Comparison of ENCODE assay signal across 20 cellular contexts in genomic region chr7:139758388-139758787, GRCh38. TPM values are rescaled to one million over a fixed set of nuclear protein-coding genes. Genes with fewer than 3 reads are reported as not detected.
DNase-seq lines count a peak whose midpoint lies in the region; ATAC-seq and TF ChIP-seq lines count a peak whose summit lies in the region.
"Had no signal": no experiment of that assay in that cellular context is flagged by ENCODE, and none has a peak within 500 bp of the region (broad histone marks: within the 10 kb centered on the region; RNA-seq: fewer than 3 reads in every experiment).

No MANE protein-coding gene starts in this region.

- H3K4me3 ChIP-seq in parathyroid adenoma (ENCODE audit: low read depth, low read length) (no peak overlapping the region), HAP-1 (no peak overlapping the region), right cardiac atrium (ENCODE audit: low read length) (no peak overlapping the region)
- H3K4me3 ChIP-seq: adrenal gland, neural progenitor cell had no signal

- TF ChIP-seq CTCF in chondrocyte (IDR thresholded peaks at IDR 0.05) (no peak), parathyroid adenoma (IDR thresholded peaks at IDR 0.05) (no peak)

- peaks cover 66% of the 10 kb centered on the region for H3K79me2 ChIP-seq in parathyroid adenoma

- no peaks in the 10 kb centered on the region for H3K9me3 Mint-ChIP-seq in chondrocyte (ENCODE audit: low read depth)
- H3K9me3 Mint-ChIP-seq: CD4-positive, CD25-positive, alpha-beta regulatory T cell had no signal

- H3K4me3 Mint-ChIP-seq in chondrocyte (ENCODE audit: unreplicated experiment): no peak overlapping the region
- H3K4me3 Mint-ChIP-seq: CD4-positive, CD25-positive, alpha-beta regulatory T cell; neural progenitor cell had no signal

- no peak overlapping the region for H3K9ac ChIP-seq in parathyroid adenoma
- H3K9ac ChIP-seq: neural progenitor cell, SK-N-SH had no signal

- H3K4me1 ChIP-seq in parathyroid adenoma: no peaks in the 10 kb centered on the region
- peaks cover 3% of the 10 kb centered on the region; the same call in 1 of the 2 replicates for H3K4me1 ChIP-seq in HAP-1
- peaks cover 25% of the 10 kb centered on the region for H3K4me1 ChIP-seq in right cardiac atrium (ENCODE audit: control insufficient read depth, insufficient read depth, low read length)

- intact Hi-C loops in right cardiac atrium (cut with DNase I): no loop called here

- H3K36me3 ChIP-seq in parathyroid adenoma (ENCODE audit: control insufficient read depth, insufficient read depth, low read length) (no peaks in the 10 kb centered on the region), HAP-1 (replicated peaks) (no peaks in the 10 kb centered on the region)
- H3K36me3 ChIP-seq: adrenal gland, neural progenitor cell had no signal

- peak overlapping the region; percentile 35 for H2AFZ ChIP-seq in parathyroid adenoma
- H2AFZ ChIP-seq: neural progenitor cell had no signal

- H3K27ac ChIP-seq in parathyroid adenoma (no peak overlapping the region), right cardiac atrium (ENCODE audit: low read length) (no peak overlapping the region)
- H3K27ac ChIP-seq: adrenal gland, neural progenitor cell had no signal

- H3K36me3 Mint-ChIP-seq in chondrocyte (ENCODE audit: low read depth): peaks cover 4% of the 10 kb centered on the region

- H3K27me3 Mint-ChIP-seq in chondrocyte (ENCODE audit: low read depth): no peaks in the 10 kb centered on the region
- H3K27me3 Mint-ChIP-seq: CD4-positive, CD25-positive, alpha-beta regulatory T cell had no signal

- peaks cover 87% of the 10 kb centered on the region for H3K4me1 Mint-ChIP-seq in chondrocyte (ENCODE audit: low read depth)

- H3K9me3 ChIP-seq in parathyroid adenoma (ENCODE audit: control insufficient read depth, low read length) (no peaks in the 10 kb centered on the region), HAP-1 (no peaks in the 10 kb centered on the region), right cardiac atrium (ENCODE audit: control insufficient read depth, low read length) (no peaks in the 10 kb centered on the region)
- H3K9me3 ChIP-seq: adrenal gland, SK-N-SH had no signal

- peak overlapping the region; percentile 84 for H3K27ac Mint-ChIP-seq in chondrocyte (ENCODE audit: unreplicated experiment)
- H3K27ac Mint-ChIP-seq: neural progenitor cell had no signal

- H3K27me3 ChIP-seq in parathyroid adenoma (ENCODE audit: control insufficient read depth, insufficient read depth, low read length) (no peaks in the 10 kb centered on the region), HAP-1 (ENCODE audit: low read depth) (no peaks in the 10 kb centered on the region), right cardiac atrium (ENCODE audit: control insufficient read depth, insufficient read depth) (no peaks in the 10 kb centered on the region)
- H3K27me3 ChIP-seq: adrenal gland, neural progenitor cell had no signal

- in situ Hi-C loops in HAP-1 (cut with MboI; ENCODE audit: low sequenced_read_pairs): no loop called here

- DNase-seq in NCI-H526 (lab: John Stamatoyannopoulos, UW): peak; percentile 59 to 82
- no peak for DNase-seq in NCI-H526 treated with DMSO at 0.1 percent for 48 hours (lab: John Stamatoyannopoulos, UW)
- peak; percentile 60 for DNase-seq in NCI-H146 treated with DMSO at 0.1 percent for 48 hours (lab: John Stamatoyannopoulos, UW; ENCODE audit: unreplicated experiment)
- no peak for DNase-seq in chondrocyte (ENCODE audit: low spot score)
- DNase-seq in HAP-1 (ENCODE audit: low spot score in 2 of 2): no peak
- DNase-seq in right cardiac atrium: no peak
- DNase-seq in COR-L47 (lab: John Stamatoyannopoulos, UW): no peak
- DNase-seq: activated effector memory CD4-positive, alpha-beta T cell treated with Interleukin-2 at 50 U/mL for 16 hours; adrenal gland; CD4-positive, CD25-positive, alpha-beta regulatory T cell; DMS153; erythroblast; left cardiac atrium; NCI-H2081; SK-N-SH; stimulated activated CD4-positive, alpha-beta T cell treated with anti-CD3 and anti-CD28 coated beads, Interleukin-15, amount 100 ng/mL, for 24 hours; T-helper 9 cell had no signal

- WGBS in right cardiac atrium: 94% methylated on average over 8 of the region's 8 CpGs

- no peak for ATAC-seq in right cardiac atrium
- ATAC-seq: left cardiac atrium, Panc1 had no signal

- no peak overlapping the region for H3K4me2 ChIP-seq in parathyroid adenoma (ENCODE audit: low read length)
- H3K4me2 ChIP-seq: neural progenitor cell, SK-N-SH had no signal

RNA-seq across cellular contexts. Expression of gene HIPK2, which starts 19.4 kb away (rescaled TPM):
- total RNA-seq in chondrocyte (71.2 to 75.6 TPM (median 72.3 TPM) in 3 replicates), right cardiac atrium (100 to 1,000 TPM in 2 of 4 donors, 10 to 100 TPM in 2; 92.6 to 131 (median 113) TPM)
- polyA plus RNA-seq in right cardiac atrium: 72.1 TPM

Comparison
In these comparisons a context has a peak if more than half of its experiments do, and no peak if none do; other contexts are left out.
1. DNase-seq: peak in NCI-H526 (2 of 2) and NCI-H146 treated with DMSO at 0.1 percent for 48 hours (single experiment); none in NCI-H526 treated with DMSO at 0.1 percent for 48 hours (single experiment), chondrocyte (single experiment), HAP-1 (0 of 2), right cardiac atrium (0 of 3) and COR-L47 (single experiment).